ENCODE assay signal across 13 cellular contexts in genomic region chrX:13489451-13489850, GRCh38.
DNase-seq lines count a peak whose midpoint lies in the region; ATAC-seq, FAIRE-seq and TF ChIP-seq lines count a peak whose summit lies in the region.
"Had no signal": no experiment of that assay in that cellular context is flagged by ENCODE, and none has a peak within 500 bp of the region (broad histone marks: within the 10 kb centered on the region; RNA-seq: fewer than 3 reads in every experiment).

No MANE protein-coding gene starts in this region.

- no TSS peak for BruUV-seq in Calu3 (replicated peaks; lab: Mats Ljungman, UMichigan)

- no peaks in the 10 kb centered on the region for H3K27me3 ChIP-seq in adipocyte (replicated peaks; ENCODE audit: control insufficient read depth, insufficient read depth, low read length)
- H3K27me3 ChIP-seq in psoas muscle (ENCODE audit: insufficient read depth in 3 of 3, low read length in 2 of 3): peaks cover 0 to 17% (median 0%) of the 10 kb centered on the region in 3 donors

- H3K4me1 Mint-ChIP-seq in Calu3 (ENCODE audit: low read depth, unreplicated experiment) (peaks cover 52% of the 10 kb centered on the region), progenitor cell of endocrine pancreas (ENCODE audit: low read depth) (peaks cover 9% of the 10 kb centered on the region)

- H3K36me3 ChIP-seq in adipocyte (ENCODE audit: control insufficient read depth, insufficient read depth, low read length, severe bottlenecking) (no peaks in the 10 kb centered on the region), psoas muscle (ENCODE audit: insufficient read depth in 1 of 2, low read depth in 1 of 2) (no peaks in the 10 kb centered on the region)
- H3K36me3 ChIP-seq: BLaER1 treated with 17β-estradiol and CSF1 and Interleukin-3, amounts not matched to agents 10 nM and 100 nM had no signal

- ATAC-seq in psoas muscle: no peak

- H3K4me3 ChIP-seq in adipocyte (ENCODE audit: low read length): no peak overlapping the region
- H3K4me3 ChIP-seq in fibroblast of pulmonary artery (replicated peaks; ENCODE audit: low read depth, low read length): no peak overlapping the region
- H3K4me3 ChIP-seq in psoas muscle: no peak overlapping the region
- H3K4me3 ChIP-seq: BLaER1 treated with 17β-estradiol and CSF1 and Interleukin-3, amounts not matched to agents 10 nM and 100 nM had no signal

- CTCF ChIA-PET in Calu3 (lab: Charles Lee): interaction anchor here (0.6 to 1.3 kb wide), 2 partner anchors 518 to 543 kb away, joined by 5 to 7 read pairs; no protein-coding TSS in a partner anchor

- H3K27me3 Mint-ChIP-seq in Calu3 (ENCODE audit: unreplicated experiment): no peaks in the 10 kb centered on the region
- no peaks in the 10 kb centered on the region for H3K27me3 Mint-ChIP-seq in progenitor cell of endocrine pancreas

- no peak for FAIRE-seq in D721Med (lab: Jason Lieb, UNC)
- FAIRE-seq: colon had no signal

- DNase-seq in Calu3: peak; percentile 70
- DNase-seq in adipocyte (ENCODE audit: low read depth): peak; percentile 61
- DNase-seq in fibroblast of pulmonary artery (ENCODE audit: low read depth): peak; percentile 69
- peak; percentile 50 to 65 for DNase-seq in psoas muscle
- DNase-seq in stimulated activated naive CD4-positive, alpha-beta T cell (lab: John Stamatoyannopoulos, UW): no peak
- DNase-seq in D721Med (ENCODE audit: insufficient read length, low spot score): no peak
- DNase-seq in progenitor cell of endocrine pancreas (ENCODE audit: low spot score, unreplicated experiment): no peak
- no peak for DNase-seq in C1 segment of cervical spinal cord (lab: John Stamatoyannopoulos, UW)
- DNase-seq: MM.1S, T1000 had no signal

- peak overlapping the region; percentile 40 for H3K4me3 Mint-ChIP-seq in Calu3 (ENCODE audit: low read depth, unreplicated experiment)
- no peak overlapping the region for H3K4me3 Mint-ChIP-seq in progenitor cell of endocrine pancreas (ENCODE audit: low read depth)

- H3K27ac Mint-ChIP-seq in Calu3 (ENCODE audit: unreplicated experiment): peak overlapping the region; percentile 93
- no peak overlapping the region for H3K27ac Mint-ChIP-seq in progenitor cell of endocrine pancreas

- WGBS in psoas muscle, 3 donors: 49 to 78% (median 57%) methylated on average over 5 of the region's 5 CpGs

- intact Hi-C loops in Calu3 (cut with micrococcal nuclease; ENCODE audit: unreplicated experiment) (loop anchor here (2.0 to 10.0 kb wide), 4 partner anchors 235 to 519 kb away; no protein-coding TSS in a partner anchor), psoas muscle (cut with DNase I) (loop anchor here (2.0 to 5.0 kb wide), 2 partner anchors 542 to 543 kb away; no protein-coding TSS in a partner anchor)

- no peaks in the 10 kb centered on the region for H3K9me3 ChIP-seq in adipocyte (ENCODE audit: control insufficient read depth, low read length)
- no peaks in the 10 kb centered on the region for H3K9me3 ChIP-seq in psoas muscle

- H3K9ac ChIP-seq in adipocyte (ENCODE audit: low read length): peak overlapping the region; percentile 76
- H3K9ac ChIP-seq: parathyroid adenoma had no signal

- H3K4me1 ChIP-seq in adipocyte (ENCODE audit: control insufficient read depth, insufficient read depth, low read length) (peaks cover 51% of the 10 kb centered on the region), psoas muscle (peaks cover 4% of the 10 kb centered on the region)
- H3K4me1 ChIP-seq: parathyroid adenoma had no signal

- TF ChIP-seq CTCF in Calu3 (IDR thresholded peaks at IDR 0.05; ENCODE audit: unreplicated experiment) (no peak), fibroblast of pulmonary artery (IDR thresholded peaks at IDR 0.05; ENCODE audit: low read length, missing control alignments) (no peak), psoas muscle (IDR thresholded peaks at IDR 0.05) (no peak), D721Med (IDR thresholded peaks at IDR 0.05; ENCODE audit: insufficient read depth, missing control alignments) (no peak), progenitor cell of endocrine pancreas (IDR thresholded peaks at IDR 0.05; ENCODE audit: unreplicated experiment) (no peak)

- H3K27ac ChIP-seq in psoas muscle: no peak overlapping the region
- H3K27ac ChIP-seq: parathyroid adenoma had no signal

- H3K9me3 Mint-ChIP-seq in Calu3 (ENCODE audit: low read depth, unreplicated experiment) (no peaks in the 10 kb centered on the region), progenitor cell of endocrine pancreas (ENCODE audit: low read depth) (peaks cover 9% of the 10 kb centered on the region)

- peaks cover 30% of the 10 kb centered on the region for H3K36me3 Mint-ChIP-seq in Calu3 (ENCODE audit: insufficient read depth, unreplicated experiment)
- H3K36me3 Mint-ChIP-seq in progenitor cell of endocrine pancreas (ENCODE audit: insufficient read depth): no peaks in the 10 kb centered on the region

Comparison
In these comparisons a context has a peak if more than half of its experiments do, and no peak if none do; other contexts are left out.
1. DNase-seq: peak in Calu3 (single experiment), adipocyte (single experiment), fibroblast of pulmonary artery (single experiment) and psoas muscle (2 of 2); none in stimulated activated naive CD4-positive, alpha-beta T cell (0 of 6), D721Med (single experiment), progenitor cell of endocrine pancreas (single experiment) and C1 segment of cervical spinal cord (0 of 14).